In the genomic region with DNA sequence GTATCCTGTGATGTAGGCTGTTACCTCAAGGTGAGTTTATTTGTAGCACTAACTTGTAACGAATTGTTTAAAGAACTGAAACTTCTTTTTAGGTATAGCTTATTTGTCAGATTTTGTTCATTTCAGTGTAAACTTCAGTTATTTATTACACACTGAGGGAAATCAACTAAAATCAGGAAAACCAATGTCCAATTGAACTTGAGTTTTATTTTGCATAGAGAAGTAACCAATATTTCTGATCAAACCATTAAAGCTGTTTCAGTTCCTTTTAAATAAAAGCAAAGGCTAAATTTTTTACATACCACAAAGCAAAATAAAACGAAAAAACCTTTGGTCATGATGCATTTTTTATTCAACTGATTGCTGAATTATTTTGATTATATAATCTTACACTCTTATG, we compare ENCODE assay signal across 1 cellular context.
TF ChIP-seq lines count a peak whose summit lies in the region.

No MANE protein-coding gene starts in this region.

TF ChIP-seq in GM12878, 131 proteins besides CTCF, POLR2A, EP300 and RAD21 (continued from another document):
- TF ChIP-seq, protein P1, sequence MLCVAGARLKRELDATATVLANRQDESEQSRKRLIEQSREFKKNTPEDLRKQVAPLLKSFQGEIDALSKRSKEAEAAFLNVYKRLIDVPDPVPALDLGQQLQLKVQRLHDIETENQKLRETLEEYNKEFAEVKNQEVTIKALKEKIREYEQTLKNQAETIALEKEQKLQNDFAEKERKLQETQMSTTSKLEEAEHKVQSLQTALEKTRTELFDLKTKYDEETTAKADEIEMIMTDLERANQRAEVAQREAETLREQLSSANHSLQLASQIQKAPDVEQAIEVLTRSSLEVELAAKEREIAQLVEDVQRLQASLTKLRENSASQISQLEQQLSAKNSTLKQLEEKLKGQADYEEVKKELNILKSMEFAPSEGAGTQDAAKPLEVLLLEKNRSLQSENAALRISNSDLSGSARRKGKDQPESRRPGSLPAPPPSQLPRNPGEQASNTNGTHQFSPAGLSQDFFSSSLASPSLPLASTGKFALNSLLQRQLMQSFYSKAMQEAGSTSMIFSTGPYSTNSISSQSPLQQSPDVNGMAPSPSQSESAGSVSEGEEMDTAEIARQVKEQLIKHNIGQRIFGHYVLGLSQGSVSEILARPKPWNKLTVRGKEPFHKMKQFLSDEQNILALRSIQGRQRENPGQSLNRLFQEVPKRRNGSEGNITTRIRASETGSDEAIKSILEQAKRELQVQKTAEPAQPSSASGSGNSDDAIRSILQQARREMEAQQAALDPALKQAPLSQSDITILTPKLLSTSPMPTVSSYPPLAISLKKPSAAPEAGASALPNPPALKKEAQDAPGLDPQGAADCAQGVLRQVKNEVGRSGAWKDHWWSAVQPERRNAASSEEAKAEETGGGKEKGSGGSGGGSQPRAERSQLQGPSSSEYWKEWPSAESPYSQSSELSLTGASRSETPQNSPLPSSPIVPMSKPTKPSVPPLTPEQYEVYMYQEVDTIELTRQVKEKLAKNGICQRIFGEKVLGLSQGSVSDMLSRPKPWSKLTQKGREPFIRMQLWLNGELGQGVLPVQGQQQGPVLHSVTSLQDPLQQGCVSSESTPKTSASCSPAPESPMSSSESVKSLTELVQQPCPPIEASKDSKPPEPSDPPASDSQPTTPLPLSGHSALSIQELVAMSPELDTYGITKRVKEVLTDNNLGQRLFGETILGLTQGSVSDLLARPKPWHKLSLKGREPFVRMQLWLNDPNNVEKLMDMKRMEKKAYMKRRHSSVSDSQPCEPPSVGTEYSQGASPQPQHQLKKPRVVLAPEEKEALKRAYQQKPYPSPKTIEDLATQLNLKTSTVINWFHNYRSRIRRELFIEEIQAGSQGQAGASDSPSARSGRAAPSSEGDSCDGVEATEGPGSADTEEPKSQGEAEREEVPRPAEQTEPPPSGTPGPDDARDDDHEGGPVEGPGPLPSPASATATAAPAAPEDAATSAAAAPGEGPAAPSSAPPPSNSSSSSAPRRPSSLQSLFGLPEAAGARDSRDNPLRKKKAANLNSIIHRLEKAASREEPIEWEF (IDR thresholded peaks at IDR 0.05; ENCODE audit: insufficient replicate concordance, low read depth, low read length): peak; percentile 91
- TF ChIP-seq ZNF217 (IDR thresholded peaks at IDR 0.05): peak; percentile 45; the same call in 1 of the 2 replicates
- TF ChIP-seq SPI1 (IDR thresholded peaks at IDR 0.05; ENCODE audit: borderline replicate concordance, insufficient read depth, low read depth, low read length): peak; percentile 69; the same call in 1 of the 2 replicates
- TF ChIP-seq RBBP5 (conservative IDR thresholded peaks at IDR 0.05): no peak
- no peak for TF ChIP-seq SP1 (IDR thresholded peaks at IDR 0.05; ENCODE audit: low read depth, low read length)
- TF ChIP-seq, protein P2, sequence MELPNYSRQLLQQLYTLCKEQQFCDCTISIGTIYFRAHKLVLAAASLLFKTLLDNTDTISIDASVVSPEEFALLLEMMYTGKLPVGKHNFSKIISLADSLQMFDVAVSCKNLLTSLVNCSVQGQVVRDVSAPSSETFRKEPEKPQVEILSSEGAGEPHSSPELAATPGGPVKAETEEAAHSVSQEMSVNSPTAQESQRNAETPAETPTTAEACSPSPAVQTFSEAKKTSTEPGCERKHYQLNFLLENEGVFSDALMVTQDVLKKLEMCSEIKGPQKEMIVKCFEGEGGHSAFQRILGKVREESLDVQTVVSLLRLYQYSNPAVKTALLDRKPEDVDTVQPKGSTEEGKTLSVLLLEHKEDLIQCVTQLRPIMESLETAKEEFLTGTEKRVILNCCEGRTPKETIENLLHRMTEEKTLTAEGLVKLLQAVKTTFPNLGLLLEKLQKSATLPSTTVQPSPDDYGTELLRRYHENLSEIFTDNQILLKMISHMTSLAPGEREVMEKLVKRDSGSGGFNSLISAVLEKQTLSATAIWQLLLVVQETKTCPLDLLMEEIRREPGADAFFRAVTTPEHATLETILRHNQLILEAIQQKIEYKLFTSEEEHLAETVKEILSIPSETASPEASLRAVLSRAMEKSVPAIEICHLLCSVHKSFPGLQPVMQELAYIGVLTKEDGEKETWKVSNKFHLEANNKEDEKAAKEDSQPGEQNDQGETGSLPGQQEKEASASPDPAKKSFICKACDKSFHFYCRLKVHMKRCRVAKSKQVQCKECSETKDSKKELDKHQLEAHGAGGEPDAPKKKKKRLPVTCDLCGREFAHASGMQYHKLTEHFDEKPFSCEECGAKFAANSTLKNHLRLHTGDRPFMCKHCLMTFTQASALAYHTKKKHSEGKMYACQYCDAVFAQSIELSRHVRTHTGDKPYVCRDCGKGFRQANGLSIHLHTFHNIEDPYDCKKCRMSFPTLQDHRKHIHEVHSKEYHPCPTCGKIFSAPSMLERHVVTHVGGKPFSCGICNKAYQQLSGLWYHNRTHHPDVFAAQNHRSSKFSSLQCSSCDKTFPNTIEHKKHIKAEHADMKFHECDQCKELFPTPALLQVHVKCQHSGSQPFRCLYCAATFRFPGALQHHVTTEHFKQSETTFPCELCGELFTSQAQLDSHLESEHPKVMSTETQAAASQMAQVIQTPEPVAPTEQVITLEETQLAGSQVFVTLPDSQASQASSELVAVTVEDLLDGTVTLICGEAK (IDR thresholded peaks at IDR 0.05; ENCODE audit: borderline replicate concordance): peak; percentile 39; the same call in 1 of the 2 replicates
- TF ChIP-seq ESRRA (IDR thresholded peaks at IDR 0.05; ENCODE audit: low read length): no peak
- no peak for TF ChIP-seq FOS (IDR thresholded peaks at IDR 0.05; ENCODE audit: borderline replicate concordance, extremely low read depth, insufficient read length)
- peak; percentile 26 to 31; a peak in 1 of 4 replicates for TF ChIP-seq IKZF2 (IDR thresholded peaks at IDR 0.05)
- peak; percentile 75 for TF ChIP-seq MTA2 (IDR thresholded peaks at IDR 0.05; ENCODE audit: low read depth)
- TF ChIP-seq DPF2 (IDR thresholded peaks at IDR 0.05): 0 out of 2 replicates have a peak, but pooled peaks have one; percentile 26
- 0 out of 2 replicates have a peak, but pooled peaks have one; percentile 15 for TF ChIP-seq RUNX3 (IDR thresholded peaks at IDR 0.05; ENCODE audit: low read length)
